Comparison of ENCODE assay signal across 17 cellular contexts in genomic region chr1:234756066-234756783, GRCh38.
A peak's percentile ranks its signal among the peaks of the same experiment; 100 is the strongest.
DNase-seq lines count a peak whose midpoint lies in the region; ATAC-seq and TF ChIP-seq lines count a peak whose summit lies in the region.
"Had no signal": no experiment of that assay in that cellular context is flagged by ENCODE, and none has a peak within 500 bp of the region (broad histone marks: within the 10 kb centered on the region; RNA-seq: fewer than 3 reads in every experiment).

No MANE protein-coding gene starts in this region.

- H4K91ac ChIP-seq in mesenchymal stem cell (ENCODE audit: low read length) = no peak overlapping the region

- H3K23ac ChIP-seq in mesenchymal stem cell (ENCODE audit: low read length in 2 of 2) = no peak overlapping the region

- H2BK15ac ChIP-seq in mesenchymal stem cell (ENCODE audit: low read depth, poor library complexity, severe bottlenecking) = no peak overlapping the region

- H3K4me2 ChIP-seq in mesenchymal stem cell (ENCODE audit: low read length, poor library complexity, severe bottlenecking) = no peak overlapping the region

- H3K4me3 ChIP-seq in mesenchymal stem cell (ENCODE audit: insufficient read depth in 1 of 2, low read depth in 1 of 2, low read length in 2 of 2) (no peak overlapping the region), left lung (no peak overlapping the region), aorta (ENCODE audit: low read length in 2 of 2) (no peak overlapping the region)
- H3K4me3 ChIP-seq: tibial artery had no signal

- no peaks in the 10 kb centered on the region for H3K79me1 ChIP-seq in mesenchymal stem cell (replicated peaks; ENCODE audit: low read length, poor library complexity, severe bottlenecking)

- H2BK5ac ChIP-seq in mesenchymal stem cell (ENCODE audit: low read depth, low read length, poor library complexity, severe bottlenecking) = no peak overlapping the region

- H3K14ac ChIP-seq in mesenchymal stem cell (ENCODE audit: low read length in 2 of 2) = no peak overlapping the region

- H3K27ac Mint-ChIP-seq in T-cell = peak overlapping the region in 1 of 2 donors; percentile 1
- H3K27ac Mint-ChIP-seq: activated CD4-positive, alpha-beta T cell treated with anti-CD3 and anti-CD28 coated beads for 36 hours had no signal

- H3K27ac ChIP-seq in mesenchymal stem cell (ENCODE audit: low read length, poor library complexity, severe bottlenecking) (no peak overlapping the region), left lung (no peak overlapping the region), aorta (ENCODE audit: low read depth in 1 of 2, low read length in 2 of 2) (no peak overlapping the region)
- H3K27ac ChIP-seq: tibial artery had no signal

- CTCF ChIA-PET in T-cell (lab: Charles Lee) = interaction anchor here in 1 of 2 donors (0.6 kb wide), 1 partner anchor 306 kb away, joined by 4 read pairs; no protein-coding TSS in a partner anchor

- no peaks in the 10 kb centered on the region for H3K36me3 ChIP-seq in mesenchymal stem cell (ENCODE audit: control insufficient read depth in 1 of 2, insufficient read depth in 2 of 2, low read depth in 1 of 2, low read length in 2 of 2)
- H3K36me3 ChIP-seq in left lung = no peaks in the 10 kb centered on the region
- H3K36me3 ChIP-seq in aorta (ENCODE audit: control insufficient read depth in 1 of 2, insufficient read depth in 2 of 2, low read length in 1 of 2) = no peaks in the 10 kb centered on the region
- H3K36me3 ChIP-seq: heart left ventricle, tibial artery had no signal

- H3K4me3 Mint-ChIP-seq in T-cell = no peak overlapping the region
- H3K4me3 Mint-ChIP-seq: activated CD4-positive, alpha-beta T cell treated with anti-CD3 and anti-CD28 coated beads for 36 hours; immature natural killer cell had no signal

- H3K18ac ChIP-seq in mesenchymal stem cell (ENCODE audit: low read depth in 1 of 2, low read length in 2 of 2) = no peak overlapping the region

- H4K8ac ChIP-seq in mesenchymal stem cell (ENCODE audit: low read length) = no peak overlapping the region

- peak overlapping the region; percentile 58 for H2BK120ac ChIP-seq in mesenchymal stem cell (ENCODE audit: low read depth, low read length)

- intact Hi-C loops in left lung (cut with DNase I) = no loop called here
- intact Hi-C loops in aorta (cut with DNase I) = loop anchor here in 1 of 2 donors (10.0 kb wide), 1 partner anchor 89 kb away; no protein-coding TSS in a partner anchor

- H3K4me1 Mint-ChIP-seq in T-cell = peaks cover 33 to 45% (median 42%) of the 10 kb centered on the region in 3 donors

- H3K4ac ChIP-seq in mesenchymal stem cell (ENCODE audit: low read depth in 1 of 2, low read length in 2 of 2) = peak overlapping the region in 1 of 2 experiments; percentile 46

- WGBS in mesenchymal stem cell = 75% methylated on average over 8 of the region's 13 CpGs
- WGBS in aorta, 2 donors = 90 to 94% methylated on average over 13 of the region's 13 CpGs

- H3K27me3 Mint-ChIP-seq in T-cell = no peaks in the 10 kb centered on the region

- peak in 3 of 4 experiments; percentile 58 to 72 (median 59) for ATAC-seq in T-cell (replicated peaks in 1 of 4)
- ATAC-seq in left lung = no peak
- ATAC-seq in HG03097 (IDR thresholded peaks at IDR 0.05; ENCODE audit: low FRiP score, unreplicated experiment) = no peak
- ATAC-seq in GM19324 (IDR thresholded peaks at IDR 0.05; ENCODE audit: low FRiP score, unreplicated experiment) = no peak
- no peak for ATAC-seq in aorta (ENCODE audit: low FRiP score)
- ATAC-seq: activated CD4-positive, alpha-beta T cell treated with anti-CD3 and anti-CD28 coated beads for 36 hours had no signal

- no peaks in the 10 kb centered on the region for H3K9me3 Mint-ChIP-seq in T-cell
- H3K9me3 Mint-ChIP-seq: immature natural killer cell had no signal

- TF ChIP-seq CTCF in left lung (IDR thresholded peaks at IDR 0.05) = no peak

- H3K9me3 ChIP-seq in mesenchymal stem cell (ENCODE audit: control insufficient read depth, low read length) (no peaks in the 10 kb centered on the region), left lung (no peaks in the 10 kb centered on the region), aorta (ENCODE audit: control insufficient read depth, low read length) (no peaks in the 10 kb centered on the region)
- H3K9me3 ChIP-seq: heart left ventricle, tibial artery had no signal

- DNase-seq in AG08395 (ENCODE audit: low spot score) (peak; percentile 13), EH (ENCODE audit: low read depth) (peak; percentile 58), T-cell (peak in 3 of 34 experiments; percentile 36 to 43 (median 41)), mesenchymal stem cell (peak; percentile 46), left lung (no peak), aorta (no peak)
- DNase-seq: activated CD4-positive, alpha-beta T cell treated with anti-CD3 and anti-CD28 coated beads for 36 hours; activated naive CD4-positive, alpha-beta T cell treated with Interleukin-2 at 50 U/mL for 16 hours; COR-L47; DND-41; immature natural killer cell; NCI-H1105; NCI-H774 had no signal

- H3K4me1 ChIP-seq in mesenchymal stem cell (ENCODE audit: control insufficient read depth, insufficient read depth, low read depth, low read length) = peaks cover 12% of the 10 kb centered on the region
- peaks cover 0 to 31% of the 10 kb centered on the region in 2 donors for H3K4me1 ChIP-seq in left lung
- H3K4me1 ChIP-seq in aorta (ENCODE audit: control insufficient read depth in 1 of 2, insufficient read depth in 2 of 2, low read length in 2 of 2) = no peaks in the 10 kb centered on the region

- H2BK12ac ChIP-seq in mesenchymal stem cell (ENCODE audit: low read length in 2 of 2) = peak overlapping the region in 1 of 2 experiments; percentile 72

- H2AFZ ChIP-seq in mesenchymal stem cell (ENCODE audit: low read depth, low read length) = no peak overlapping the region

- H3K27me3 ChIP-seq in mesenchymal stem cell (ENCODE audit: control insufficient read depth in 1 of 2, insufficient read depth in 1 of 2, low read length in 2 of 2) = no peaks in the 10 kb centered on the region
- H3K27me3 ChIP-seq in left lung = no peaks in the 10 kb centered on the region
- H3K27me3 ChIP-seq in aorta (ENCODE audit: control insufficient read depth in 1 of 2, insufficient read depth in 2 of 2, low read length in 1 of 2) = no peaks in the 10 kb centered on the region
- H3K27me3 ChIP-seq: heart left ventricle, tibial artery had no signal

- POLR2A ChIA-PET in T-cell (lab: Charles Lee) = interaction anchor here (0.6 to 0.8 kb wide), 3 partner anchors 11 to 260 kb away, joined by 3 to 7 read pairs (median 4); no protein-coding TSS in a partner anchor

- H2AK5ac ChIP-seq in mesenchymal stem cell (ENCODE audit: low read length, severe bottlenecking) = no peak overlapping the region

- H3K36me3 Mint-ChIP-seq in T-cell = no peaks in the 10 kb centered on the region
- H3K36me3 Mint-ChIP-seq: immature natural killer cell had no signal

- no peak overlapping the region for H3K9ac ChIP-seq in mesenchymal stem cell (ENCODE audit: low read length)

Comparison
In these comparisons a context has a peak if more than half of its experiments do, and no peak if none do; other contexts are left out.
1. DNase-seq: peak in AG08395 (single experiment), EH (single experiment) and mesenchymal stem cell (single experiment); none in left lung (0 of 2) and aorta (0 of 2).
2. ATAC-seq: peak in T-cell (3 of 4); none in left lung (single experiment), HG03097 (single experiment), GM19324 (single experiment) and aorta (single experiment).